23 cellular contexts compared by ENCODE assay signal in the genomic region with DNA sequence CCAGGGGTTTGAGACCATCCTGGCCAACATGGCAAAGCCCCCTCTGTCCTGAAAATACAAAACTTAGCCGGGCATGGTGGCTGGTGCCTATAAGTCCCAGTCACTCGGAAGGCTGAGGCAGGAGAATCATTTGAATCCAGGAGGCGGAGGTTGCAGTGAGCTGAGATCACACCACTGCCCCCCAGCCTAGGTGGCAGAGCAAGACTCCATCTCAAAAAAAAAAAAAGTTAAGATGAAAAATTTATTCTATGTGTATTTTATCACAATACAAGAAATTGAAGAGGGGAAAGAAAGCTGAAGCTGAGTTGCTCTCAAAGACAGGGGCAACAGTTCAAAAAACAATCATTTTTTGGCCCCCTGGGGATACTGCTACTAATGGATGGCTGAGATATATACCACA. TPM values are rescaled to one million over a fixed set of nuclear protein-coding genes. Genes with fewer than 3 reads are reported as not detected.
A peak's percentile ranks its signal among the peaks of the same experiment; 100 is the strongest.
DNase-seq lines count a peak whose midpoint lies in the region; ATAC-seq and TF ChIP-seq lines count a peak whose summit lies in the region.
"Had no signal": no experiment of that assay in that cellular context is flagged by ENCODE, and none has a peak within 500 bp of the region (broad histone marks: within the 10 kb centered on the region; RNA-seq: fewer than 3 reads in every experiment).

No MANE protein-coding gene starts in this region.

- intact Hi-C loops in gastrocnemius medialis (cut with DNase I; ENCODE audit: low total_unique reads), result no loop called here

- ATAC-seq in gastrocnemius medialis (no peak), GM18505 (IDR thresholded peaks at IDR 0.05; ENCODE audit: unreplicated experiment) (no peak)
- ATAC-seq: HepG2, PC-3 had no signal

- in situ Hi-C loops in gastrocnemius medialis (cut with MboI; ENCODE audit: low sequenced_read_pairs in 4 of 4) (no loop called here), G401 (cut with HindIII; ENCODE audit: low sequenced_read_pairs) (no loop called here)

- peak overlapping the region; percentile 2 to 61 (median 51); a peak in 20 of 22 replicates for H3K4me2 ChIP-seq in BLaER1 treated with 17β-estradiol and CSF1 and Interleukin-3, amounts not matched to agents 10 nM and 100 nM
- H3K4me2 ChIP-seq: GM23338 had no signal

- H3K27me3 Mint-ChIP-seq in nephron progenitor cell (ENCODE audit: low read depth, poor library complexity), result peaks cover 12% of the 10 kb centered on the region

- peak overlapping the region in 9 of 11 experiments; percentile 11 to 66 (median 46); a peak in 17 of 22 replicates for H3K27ac ChIP-seq in BLaER1 treated with 17β-estradiol and CSF1 and Interleukin-3, amounts not matched to agents 10 nM and 100 nM
- H3K27ac ChIP-seq in caudate nucleus (ENCODE audit: low read depth, low read length), result peak overlapping the region; percentile 80
- peak overlapping the region in 3 of 4 donors; percentile 3 to 77 (median 33) for H3K27ac ChIP-seq in gastrocnemius medialis

- TF ChIP-seq CTCF in nephron progenitor cell (IDR thresholded peaks at IDR 0.05) (no peak), gastrocnemius medialis (IDR thresholded peaks at IDR 0.05 in 4 of 5, conservative IDR thresholded peaks at IDR 0.05 in 1 of 5) (no peak)

- H3K9me3 ChIP-seq in BLaER1 treated with 17β-estradiol and CSF1 and Interleukin-3, amounts not matched to agents 10 nM and 100 nM (replicated peaks in 1 of 11), result peaks cover 13 to 17% (median 15%) of the 10 kb centered on the region in 11 experiments
- no peaks in the 10 kb centered on the region for H3K9me3 ChIP-seq in gastrocnemius medialis

- peaks cover 28% of the 10 kb centered on the region for H3K36me3 Mint-ChIP-seq in nephron progenitor cell (ENCODE audit: low read depth)

- H4K20me1 ChIP-seq in BLaER1 treated with 17β-estradiol and CSF1 and Interleukin-3, amounts not matched to agents 10 nM and 100 nM, result peaks cover 0 to 84% (median 73%) of the 10 kb centered on the region in 11 experiments; a peak in 17 of 22 replicates

- DNase-seq in caudate nucleus (lab: John Stamatoyannopoulos, UW) (no peak), nephron progenitor cell (no peak), gastrocnemius medialis (no peak), HPDE6-E6E7 (ENCODE audit: extremely low spot score) (no peak), NCI-H2107 (lab: John Stamatoyannopoulos, UW) (no peak), G401 (ENCODE audit: low spot score) (no peak)
- DNase-seq: 8988T; CD4-positive, CD25-positive, alpha-beta regulatory T cell; COR-L47; DMS 273 treated with DMSO at 0.1 percent for 48 hours; DND-41; GDM1; KBM-7; NCI-H187; NCI-H2227 treated with DMSO at 0.1 percent for 48 hours; NCI-H524; PC-3; RPMI8226; SIG-M5 had no signal

- H3K4me3 ChIP-seq in BLaER1 treated with 17β-estradiol and CSF1 and Interleukin-3, amounts not matched to agents 10 nM and 100 nM, result no peak overlapping the region
- no peak overlapping the region for H3K4me3 ChIP-seq in gastrocnemius medialis
- H3K4me3 ChIP-seq: GM23338 had no signal

- TF ChIP-seq POLR2A in gastrocnemius medialis (IDR thresholded peaks at IDR 0.05) (no peak), GM18505 (IDR thresholded peaks at IDR 0.05; ENCODE audit: borderline replicate concordance, extremely low read depth, insufficient read depth, insufficient read length) (no peak)

- peaks cover 30% of the 10 kb centered on the region for H3K4me1 Mint-ChIP-seq in nephron progenitor cell
- H3K4me1 Mint-ChIP-seq: CD4-positive, CD25-positive, alpha-beta regulatory T cell had no signal

- H3K4me1 ChIP-seq in BLaER1 treated with 17β-estradiol and CSF1 and Interleukin-3, amounts not matched to agents 10 nM and 100 nM, result peaks cover 26 to 92% (median 72%) of the 10 kb centered on the region in 10 experiments
- H3K4me1 ChIP-seq in gastrocnemius medialis, result peaks cover 42 to 70% of the 10 kb centered on the region in 2 donors

- peaks cover 17 to 100% (median 94%) of the 10 kb centered on the region in 11 experiments for H3K36me3 ChIP-seq in BLaER1 treated with 17β-estradiol and CSF1 and Interleukin-3, amounts not matched to agents 10 nM and 100 nM
- H3K36me3 ChIP-seq in gastrocnemius medialis, result peaks cover 0 to 13% of the 10 kb centered on the region in 2 donors

- H3K9me3 Mint-ChIP-seq in nephron progenitor cell, result peaks cover 10% of the 10 kb centered on the region
- H3K9me3 Mint-ChIP-seq: CD4-positive, CD25-positive, alpha-beta regulatory T cell; GM23338 had no signal

- peak overlapping the region in 10 of 11 experiments; percentile 0 to 57 (median 21); a peak in 12 of 22 replicates for H3K9ac ChIP-seq in BLaER1 treated with 17β-estradiol and CSF1 and Interleukin-3, amounts not matched to agents 10 nM and 100 nM

- peak overlapping the region; percentile 42 for H3K27ac Mint-ChIP-seq in nephron progenitor cell

- no peaks in the 10 kb centered on the region for H3K27me3 ChIP-seq in BLaER1 treated with 17β-estradiol and CSF1 and Interleukin-3, amounts not matched to agents 10 nM and 100 nM
- H3K27me3 ChIP-seq in gastrocnemius medialis, result no peaks in the 10 kb centered on the region

- no peak overlapping the region for H3K4me3 Mint-ChIP-seq in nephron progenitor cell
- H3K4me3 Mint-ChIP-seq: CD4-positive, CD25-positive, alpha-beta regulatory T cell; GM23338 had no signal

RNA-seq across cellular contexts. Expression of a gene that starts 31.1 kb away (rescaled TPM):
- 100 to 1,000 TPM in 1 of 4 donors, 10 to 100 TPM in 3; 54.0 to 226 (median 71.1) TPM for total RNA-seq in gastrocnemius medialis
- total RNA-seq in G401 (2014; rRNA removed; shearing (Covaris generic)), result 10.2 and 10.7 TPM in 2 replicates
